1 cellular context compared by ENCODE assay signal in the genomic region with DNA sequence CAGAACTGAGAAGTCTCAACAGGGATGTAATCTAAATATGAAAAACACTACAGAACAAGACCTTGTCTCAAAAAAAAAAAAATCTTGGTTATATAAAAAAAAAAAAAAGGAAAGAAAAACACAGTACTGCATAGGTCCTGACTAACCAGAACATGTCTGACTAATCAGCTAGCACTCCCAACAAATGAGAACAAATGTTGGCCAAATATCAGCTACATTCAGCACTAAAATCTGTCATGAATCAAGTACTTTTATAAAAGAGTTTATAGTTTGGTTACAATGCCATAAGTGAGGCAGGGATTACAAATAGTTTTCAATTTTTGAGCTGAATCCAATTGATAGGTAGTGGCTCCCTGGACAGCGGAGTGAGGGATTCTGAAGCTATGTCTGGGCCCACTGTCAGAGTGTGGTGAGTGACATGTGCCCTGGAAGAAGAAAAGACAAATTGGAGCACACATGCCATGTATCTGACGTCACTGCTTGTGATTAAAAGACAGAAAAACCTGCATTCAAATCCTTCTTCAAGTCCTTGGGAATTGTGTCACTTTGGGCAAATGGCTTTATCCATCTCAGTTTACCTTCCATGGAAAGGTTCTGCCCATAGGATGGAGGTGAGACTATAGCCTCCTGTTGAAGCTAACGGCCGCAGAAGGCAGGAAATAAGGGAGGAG.
TF ChIP-seq lines count a peak whose summit lies in the region.

No MANE protein-coding gene starts in this region.

TF ChIP-seq in IMR-90, 13 proteins besides CTCF, POLR2A, EP300 and RAD21 (continued from another document):
- TF ChIP-seq, protein P1, sequence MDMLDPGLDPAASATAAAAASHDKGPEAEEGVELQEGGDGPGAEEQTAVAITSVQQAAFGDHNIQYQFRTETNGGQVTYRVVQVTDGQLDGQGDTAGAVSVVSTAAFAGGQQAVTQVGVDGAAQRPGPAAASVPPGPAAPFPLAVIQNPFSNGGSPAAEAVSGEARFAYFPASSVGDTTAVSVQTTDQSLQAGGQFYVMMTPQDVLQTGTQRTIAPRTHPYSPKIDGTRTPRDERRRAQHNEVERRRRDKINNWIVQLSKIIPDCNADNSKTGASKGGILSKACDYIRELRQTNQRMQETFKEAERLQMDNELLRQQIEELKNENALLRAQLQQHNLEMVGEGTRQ (IDR thresholded peaks at IDR 0.05; ENCODE audit: low read depth, low read length), result no peak
- no peak for TF ChIP-seq MAFK (IDR thresholded peaks at IDR 0.05; ENCODE audit: low read depth, low read length)
